ENCODE assay signal across 13 cellular contexts in genomic region chr6:90256698-90257485, GRCh38. TPM values are rescaled to one million over a fixed set of nuclear protein-coding genes. Genes with fewer than 3 reads are reported as not detected.
DNase-seq lines count a peak whose midpoint lies in the region; ATAC-seq and TF ChIP-seq lines count a peak whose summit lies in the region.
"Had no signal": no experiment of that assay in that cellular context is flagged by ENCODE, and none has a peak within 500 bp of the region (broad histone marks: within the 10 kb centered on the region; RNA-seq: fewer than 3 reads in every experiment).

No MANE protein-coding gene starts in this region.

- no peaks in the 10 kb centered on the region for H3K9me2 ChIP-seq in Karpas-422 (replicated peaks; ENCODE audit: insufficient read depth, low read length)

- H3K79me2 ChIP-seq in Karpas-422 (ENCODE audit: low read length), result no peaks in the 10 kb centered on the region

- no peak overlapping the region for H2AFZ ChIP-seq in Karpas-422 (ENCODE audit: low read length)

- CTCF ChIA-PET in CD4-positive, alpha-beta T cell (lab: Charles Lee), result interaction anchor here (1.3 kb wide), 1 partner anchor 12 kb away, joined by 4 read pairs; no protein-coding TSS in a partner anchor

- no peaks in the 10 kb centered on the region for H4K20me1 ChIP-seq in Karpas-422 (ENCODE audit: insufficient read depth, low read depth, low read length)

- H3K4me3 Mint-ChIP-seq in CD4-positive, alpha-beta T cell, result peak overlapping the region; percentile 1
- H3K4me3 Mint-ChIP-seq in naive B cell, result no peak overlapping the region

- H3K27ac Mint-ChIP-seq in CD4-positive, alpha-beta T cell, result peak overlapping the region; percentile 77
- H3K27ac Mint-ChIP-seq in naive B cell, result peak overlapping the region in 4 of 6 donors; percentile 44 to 88 (median 67)

- peaks cover 87% of the 10 kb centered on the region for H3K36me3 Mint-ChIP-seq in CD4-positive, alpha-beta T cell (ENCODE audit: low read depth)
- H3K36me3 Mint-ChIP-seq in naive B cell, result peaks cover 24 to 57% of the 10 kb centered on the region in 2 donors

- DNase-seq in CD4-positive, alpha-beta T cell, result no peak
- DNase-seq in Jurkat, Clone E6-1 (ENCODE audit: low read depth, low spot score), result peak; percentile 57
- DNase-seq in brain microvascular endothelial cell (peak; percentile 65), naive B cell (no peak), tibial artery (no peak), Karpas-422 (no peak), amniotic stem cell (lab: John Stamatoyannopoulos, UW) (no peak)
- DNase-seq: left cardiac atrium; NCI-H69; pancreas; stimulated activated CD4-positive, alpha-beta T cell treated with anti-CD3 and anti-CD28 coated beads, Interleukin-4, amount 100 ng/mL, for 24 hours; transverse colon had no signal

- peaks cover 5% of the 10 kb centered on the region for H3K9me3 ChIP-seq in CD4-positive, alpha-beta T cell (ENCODE audit: control insufficient read depth, low read length)
- H3K9me3 ChIP-seq in tibial artery (no peaks in the 10 kb centered on the region), Karpas-422 (ENCODE audit: low read length) (no peaks in the 10 kb centered on the region)
- H3K9me3 ChIP-seq: pancreas, transverse colon had no signal

- H3K36me3 ChIP-seq in brain microvascular endothelial cell (replicated peaks) (no peaks in the 10 kb centered on the region), tibial artery (no peaks in the 10 kb centered on the region), Karpas-422 (ENCODE audit: insufficient read depth, low read length) (no peaks in the 10 kb centered on the region)
- H3K36me3 ChIP-seq: pancreas, transverse colon had no signal

- H3K4me1 Mint-ChIP-seq in CD4-positive, alpha-beta T cell (ENCODE audit: low read depth), result peaks cover 95% of the 10 kb centered on the region
- peaks cover 63 to 87% (median 83%) of the 10 kb centered on the region in 3 donors for H3K4me1 Mint-ChIP-seq in naive B cell

- POLR2A ChIA-PET in CD4-positive, alpha-beta T cell (lab: Charles Lee), result interaction anchor here (0.7 to 1.6 kb wide), 3 partner anchors 10 to 44 kb away, joined by 3 to 4 read pairs (median 3); no protein-coding TSS in a partner anchor

- H3K27me3 Mint-ChIP-seq in CD4-positive, alpha-beta T cell, result no peaks in the 10 kb centered on the region
- H3K27me3 Mint-ChIP-seq in naive B cell, result no peaks in the 10 kb centered on the region

- no peak overlapping the region for H3K27ac ChIP-seq in CD4-positive, alpha-beta T cell (ENCODE audit: low read depth, low read length)
- H3K27ac ChIP-seq in brain microvascular endothelial cell (peak overlapping the region; percentile 60), tibial artery (no peak overlapping the region), Karpas-422 (ENCODE audit: low read length) (no peak overlapping the region)
- H3K27ac ChIP-seq: pancreas, transverse colon had no signal

- H3K9me3 Mint-ChIP-seq in CD4-positive, alpha-beta T cell, result peaks cover 11% of the 10 kb centered on the region
- H3K9me3 Mint-ChIP-seq in naive B cell, result no peaks in the 10 kb centered on the region

- H3K4me1 ChIP-seq in tibial artery, result no peaks in the 10 kb centered on the region
- H3K4me1 ChIP-seq in Karpas-422 (ENCODE audit: low read length), result no peaks in the 10 kb centered on the region
- H3K4me1 ChIP-seq: transverse colon had no signal

- no peaks in the 10 kb centered on the region for H3K27me3 ChIP-seq in CD4-positive, alpha-beta T cell (ENCODE audit: control insufficient read depth, insufficient read depth, low read length)
- H3K27me3 ChIP-seq in brain microvascular endothelial cell (replicated peaks) (no peaks in the 10 kb centered on the region), tibial artery (no peaks in the 10 kb centered on the region), Karpas-422 (ENCODE audit: low read length) (no peaks in the 10 kb centered on the region)
- H3K27me3 ChIP-seq: pancreas, transverse colon had no signal

- intact Hi-C loops in CD4-positive, alpha-beta T cell (cut with DNase I, micrococcal nuclease), result no loop called here
- intact Hi-C loops in tibial artery (cut with DNase I; ENCODE audit: low total_unique reads), result no loop called here

- in situ Hi-C loops in brain microvascular endothelial cell (cut with HindIII; ENCODE audit: low pct_ligation_motif_present, low sequenced_read_pairs), result no loop called here

- ATAC-seq in CD4-positive, alpha-beta T cell (ENCODE audit: poor library complexity), result peak; percentile 82
- ATAC-seq in naive B cell (ENCODE audit: low read depth in 2 of 2), result no peak
- ATAC-seq in HG03354 (IDR thresholded peaks at IDR 0.05; ENCODE audit: poor library complexity, severe bottlenecking, unreplicated experiment), result no peak
- ATAC-seq: left cardiac atrium, pancreas had no signal

- no peak overlapping the region for H3K4me2 ChIP-seq in Karpas-422 (ENCODE audit: low read depth, low read length, poor library complexity, severe bottlenecking)

- TF ChIP-seq CTCF in CD4-positive, alpha-beta T cell (IDR thresholded peaks at IDR 0.05), result no peak
- TF ChIP-seq CTCF in brain microvascular endothelial cell (IDR thresholded peaks at IDR 0.05; ENCODE audit: low read depth, low read length, missing control alignments), result no peak
- TF ChIP-seq CTCF in tibial artery (IDR thresholded peaks at IDR 0.05), result no peak

- no peak overlapping the region for H3K4me3 ChIP-seq in Jurkat, Clone E6-1 (ENCODE audit: low read length)
- H3K4me3 ChIP-seq in brain microvascular endothelial cell (ENCODE audit: low read depth, low read length) (no peak overlapping the region), tibial artery (no peak overlapping the region), Karpas-422 (ENCODE audit: low read length) (no peak overlapping the region)
- H3K4me3 ChIP-seq: pancreas, transverse colon had no signal

- H3K9ac ChIP-seq in Karpas-422 (ENCODE audit: low read length), result no peak overlapping the region

RNA-seq across cellular contexts. Expression of gene BACH2, which starts 39.8 kb away (rescaled TPM):
- 100 to 1,000 TPM; 157 to 170 TPM for total RNA-seq in CD4-positive, alpha-beta T cell
- polyA plus RNA-seq in Jurkat, Clone E6-1 (2012; ENCODE audit: insufficient read depth, insufficient read length), result 2.4 TPM
- polyA plus RNA-seq in naive B cell (ENCODE audit: low read depth in 6 of 6), result 100 to 1,000 TPM in 1 of 6 donors, 10 to 100 TPM in 5; 31.0 to 130 (median 78.4) TPM
- total RNA-seq in Karpas-422 (2014; rRNA removed; shearing (Covaris generic); ENCODE audit: low replicate concordance), result 1.4 and 3.2 TPM in 2 replicates

Comparison
In these comparisons a context has a peak if more than half of its experiments do, and no peak if none do; other contexts are left out.
1. DNase-seq: peak in Jurkat, Clone E6-1 (single experiment) and brain microvascular endothelial cell (single experiment); none in CD4-positive, alpha-beta T cell (0 of 10), naive B cell (single experiment), tibial artery (0 of 2), Karpas-422 (single experiment) and amniotic stem cell (single experiment).
2. RNA of gene BACH2, which starts 39.8 kb away (total RNA-seq): 157 to 170 TPM in CD4-positive, alpha-beta T cell; 1.4 to 3.2 TPM in Karpas-422; every median in the first group is over 10 times any median in the second.